ENCODE assay signal across 13 cellular contexts in the genomic region with DNA sequence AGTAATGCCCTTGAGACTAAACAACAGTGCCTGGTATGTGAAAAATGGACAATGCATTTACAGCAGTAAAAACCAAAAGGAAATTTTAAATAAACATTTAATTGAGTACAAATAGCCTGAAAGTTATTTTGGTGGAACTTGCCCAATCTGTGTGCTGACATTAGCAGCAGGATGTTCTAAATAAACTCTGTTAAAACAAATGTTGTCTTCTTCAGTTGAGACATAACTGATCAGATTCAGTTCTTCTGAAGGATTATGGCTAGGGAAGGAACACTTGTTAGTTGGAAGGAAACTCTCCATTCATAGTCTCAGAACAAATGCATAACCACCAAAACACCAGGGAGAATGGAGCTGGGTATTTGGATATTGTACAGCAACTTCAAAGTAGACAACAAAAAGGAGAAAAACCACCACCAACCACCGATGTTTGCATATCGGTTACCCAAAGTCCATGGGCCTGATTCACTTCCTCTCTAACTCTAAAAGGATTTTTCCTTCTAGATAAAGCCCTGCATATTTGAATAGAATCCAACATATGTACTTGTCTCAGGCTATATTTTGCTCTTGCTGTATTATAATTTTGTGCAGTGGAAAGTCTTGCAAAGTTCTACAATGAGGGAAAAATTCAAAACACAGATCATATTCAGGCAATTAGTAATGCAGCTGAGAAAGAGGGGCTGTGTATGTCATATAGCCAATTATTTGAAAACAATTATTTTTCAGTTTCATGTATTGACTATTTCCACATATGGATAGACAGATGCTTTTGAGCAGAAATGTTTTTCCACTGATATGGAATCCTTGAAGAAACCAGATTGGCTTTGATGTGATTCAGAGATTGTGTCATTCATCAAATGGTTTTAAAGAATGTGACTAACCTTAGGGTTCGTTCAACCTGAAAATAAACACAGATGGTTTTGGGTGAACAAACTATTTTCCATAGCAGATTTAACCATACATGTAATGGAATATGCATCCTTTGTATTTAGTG.
A peak's percentile ranks its signal among the peaks of the same experiment; 100 is the strongest.
DNase-seq lines count a peak whose midpoint lies in the region; ATAC-seq, FAIRE-seq and TF ChIP-seq lines count a peak whose summit lies in the region.
"Had no signal": no experiment of that assay in that cellular context is flagged by ENCODE, and none has a peak within 500 bp of the region (broad histone marks: within the 10 kb centered on the region; RNA-seq: fewer than 3 reads in every experiment).

No MANE protein-coding gene starts in this region.

- H3K9me3 ChIP-seq in SJSA1 (replicated peaks): no peaks in the 10 kb centered on the region
- H3K9me3 ChIP-seq: suprapubic skin had no signal

- H3K27ac ChIP-seq in SJSA1: peak overlapping the region; percentile 75
- H3K27ac ChIP-seq: 22Rv1, suprapubic skin had no signal

- H3K36me3 ChIP-seq in SJSA1: no peaks in the 10 kb centered on the region
- H3K36me3 ChIP-seq: suprapubic skin had no signal

- DNase-seq in NCI-H2171 treated with DMSO at 0.1 percent for 48 hours (lab: John Stamatoyannopoulos, UW): peak; percentile 13
- no peak for DNase-seq in NCI-H2171 (lab: John Stamatoyannopoulos, UW)
- DNase-seq in SJSA1 (ENCODE audit: low read depth in 1 of 2, low spot score in 2 of 2): peak; percentile 62 to 88
- peak; percentile 94 for DNase-seq in fibroblast of pulmonary artery (ENCODE audit: low read depth)
- peak; percentile 75 for DNase-seq in urothelium cell line (ENCODE audit: low spot score)
- DNase-seq: stimulated activated CD4-positive, alpha-beta T cell treated with anti-CD3 and anti-CD28 coated beads, Interleukin-4, amount 100 ng/mL, for 1 hour had no signal

- H3K4me1 ChIP-seq in SJSA1 (replicated peaks): peaks cover 40% of the 10 kb centered on the region

- H3K27me3 ChIP-seq in SJSA1 (replicated peaks): no peaks in the 10 kb centered on the region
- H3K27me3 ChIP-seq: suprapubic skin had no signal

- H3K4me3 ChIP-seq in SJSA1: no peak overlapping the region
- H3K4me3 ChIP-seq in fibroblast of pulmonary artery (replicated peaks; ENCODE audit: low read depth, low read length): no peak overlapping the region
- H3K4me3 ChIP-seq: K562, suprapubic skin had no signal

- peak; percentile 91 for FAIRE-seq in urothelium cell line (lab: Jason Lieb, UNC)
- FAIRE-seq: colon, K562 had no signal

- no peak for ATAC-seq in HG03196 (IDR thresholded peaks at IDR 0.05; ENCODE audit: unreplicated experiment)
- no peak for ATAC-seq in HG02870 (IDR thresholded peaks at IDR 0.05; ENCODE audit: unreplicated experiment)
- no peak for ATAC-seq in HG03432 (IDR thresholded peaks at IDR 0.05; ENCODE audit: unreplicated experiment)
- ATAC-seq: K562 had no signal

- no peak for TF ChIP-seq CTCF in fibroblast of pulmonary artery (IDR thresholded peaks at IDR 0.05; ENCODE audit: low read length, missing control alignments)
